ENCODE assay signal across 8 cellular contexts in genomic region chr10:50534748-50535376, GRCh38.
DNase-seq lines count a peak whose midpoint lies in the region; ATAC-seq and TF ChIP-seq lines count a peak whose summit lies in the region.
"Not testable (repeated sequence)": the region's sequence is repeated elsewhere in the genome, so short reads cannot be mapped to it uniquely, and the experiment has no call there.

No MANE protein-coding gene starts in this region.

- peaks cover 50% of the 10 kb centered on the region for H3K4me1 Mint-ChIP-seq in activated naive CD8-positive, alpha-beta T cell (ENCODE audit: low read depth)
- H3K4me1 Mint-ChIP-seq in central memory CD8-positive, alpha-beta T cell, result peaks cover 28% of the 10 kb centered on the region

- H3K27me3 ChIP-seq in BJ (ENCODE audit: control insufficient read depth, insufficient read depth, low read length), result not testable (repeated sequence)

- peak; percentile 51 for DNase-seq in BJ (ENCODE audit: low read depth)
- DNase-seq in HFF-Myc (ENCODE audit: extremely low read depth, low read depth), result peak; percentile 54
- DNase-seq in RWPE1 (ENCODE audit: low spot score), result peak; percentile 42
- not testable (repeated sequence) for DNase-seq in central memory CD8-positive, alpha-beta T cell (ENCODE audit: low spot score in 2 of 2)
- peak; percentile 71 for DNase-seq in fibroblast of peridontal ligament (ENCODE audit: extremely low read depth)
- DNase-seq in lung microvascular endothelial cell (ENCODE audit: low read depth in 2 of 2), result peak; percentile 89 to 90
- DNase-seq in stromal cell of bone marrow (ENCODE audit: low read depth), result peak; percentile 75

- H3K9me3 Mint-ChIP-seq in activated naive CD8-positive, alpha-beta T cell (ENCODE audit: low read depth); central memory CD8-positive, alpha-beta T cell: not testable (repeated sequence)

- POLR2A ChIA-PET in BJ (lab: Charles Lee); RWPE1 (lab: Yijun Ruan, JAX; ENCODE audit: low non-redundant PET): not testable (repeated sequence)

- CTCF ChIA-PET in BJ (lab: Yijun Ruan, JAX), result interaction anchor here (0.6 to 2.3 kb wide), 3 partner anchors 22 to 259 kb away, joined by 3 to 5 read pairs (median 3); no protein-coding TSS in a partner anchor
- CTCF ChIA-PET in RWPE1 (lab: Yijun Ruan, JAX), result not testable (repeated sequence)

- not testable (repeated sequence) for ATAC-seq in central memory CD8-positive, alpha-beta T cell (replicated peaks; ENCODE audit: extremely low read depth, poor library complexity, severe bottlenecking)

- H3K36me3 Mint-ChIP-seq in activated naive CD8-positive, alpha-beta T cell; central memory CD8-positive, alpha-beta T cell (ENCODE audit: insufficient read depth): not testable (repeated sequence)

- H3K27me3 Mint-ChIP-seq in activated naive CD8-positive, alpha-beta T cell; central memory CD8-positive, alpha-beta T cell: not testable (repeated sequence)

- peak overlapping the region; percentile 91 for H3K27ac Mint-ChIP-seq in activated naive CD8-positive, alpha-beta T cell
- H3K27ac Mint-ChIP-seq in central memory CD8-positive, alpha-beta T cell (ENCODE audit: low read depth), result peak overlapping the region; percentile 49

- TF ChIP-seq CTCF in BJ (IDR thresholded peaks at IDR 0.05; ENCODE audit: insufficient read depth, low read depth, low read length); HFF-Myc (IDR thresholded peaks at IDR 0.05; ENCODE audit: low read depth, low read length, missing control alignments); RWPE1 (conservative IDR thresholded peaks at IDR 0.05; ENCODE audit: low read depth): not testable (repeated sequence)

- H3K4me3 ChIP-seq in BJ (ENCODE audit: low read depth, low read length); HFF-Myc (replicated peaks; ENCODE audit: low read depth, low read length): not testable (repeated sequence)

- not testable (repeated sequence) for H3K4me3 Mint-ChIP-seq in activated naive CD8-positive, alpha-beta T cell; central memory CD8-positive, alpha-beta T cell

- not testable (repeated sequence) for H3K36me3 ChIP-seq in BJ (ENCODE audit: control insufficient read depth, insufficient read depth, low read length)

- not testable (repeated sequence) for H3K27ac ChIP-seq in RWPE1
